In genomic region chr12:32756476-32757158, GRCh38 we compare ENCODE assay signal across 9 cellular contexts. TPM values are rescaled to one million over a fixed set of nuclear protein-coding genes. Genes with fewer than 3 reads are reported as not detected.
DNase-seq lines count a peak whose midpoint lies in the region; ATAC-seq, FAIRE-seq and TF ChIP-seq lines count a peak whose summit lies in the region.
"Had no signal": no experiment of that assay in that cellular context is flagged by ENCODE, and none has a peak within 500 bp of the region (broad histone marks: within the 10 kb centered on the region; RNA-seq: fewer than 3 reads in every experiment).

No MANE protein-coding gene starts in this region.

- TF ChIP-seq CTCF in A549 (IDR thresholded peaks at IDR 0.05), result peak; percentile 10; the same call in 1 of the 3 replicates

- POLR2A ChIA-PET in A549 (lab: Yijun Ruan, JAX), result interaction anchor here (2.4 to 2.6 kb wide), 2 partner anchors 300 to 1265 kb away, joined by 12 to 38 read pairs; partner anchors contain the start of gene ALG10

- no peak; a peak in 2 of 6 replicates for ATAC-seq in A549

- TF ChIP-seq RAD21 in A549 (conservative IDR thresholded peaks at IDR 0.05 in 1 of 2, IDR thresholded peaks at IDR 0.05 in 1 of 2), result peak in 1 of 2 experiments; percentile 5; a peak in 1 of 5 replicates

- no peaks in the 10 kb centered on the region for H3K27me3 ChIP-seq in HUES48 (ENCODE audit: control insufficient read depth, insufficient read depth, low read length)
- H3K27me3 ChIP-seq in adipocyte (replicated peaks; ENCODE audit: control insufficient read depth, insufficient read depth, low read length), result no peaks in the 10 kb centered on the region
- no peaks in the 10 kb centered on the region for H3K27me3 ChIP-seq in mononuclear cell (ENCODE audit: insufficient read depth, low read length)
- H3K27me3 ChIP-seq: foreskin keratinocyte had no signal

- TF ChIP-seq POLR2A in A549 (IDR thresholded peaks at IDR 0.05; ENCODE audit: low read length), result no peak

- no peak overlapping the region for H3K9ac ChIP-seq in HUES48 (ENCODE audit: low read depth, low read length)
- peak overlapping the region; percentile 98 for H3K9ac ChIP-seq in adipocyte (ENCODE audit: low read length)

- H3K9me3 ChIP-seq in A549 (no peaks in the 10 kb centered on the region), HUES48 (ENCODE audit: control insufficient read depth, insufficient read depth, low read length) (no peaks in the 10 kb centered on the region), adipocyte (ENCODE audit: control insufficient read depth, low read length) (no peaks in the 10 kb centered on the region), mononuclear cell (ENCODE audit: low read depth, low read length) (no peaks in the 10 kb centered on the region)

- no peak for TF ChIP-seq EP300 in A549 (IDR thresholded peaks at IDR 0.05)

- H3K4me3 ChIP-seq in A549, result peak overlapping the region; percentile 70; the same call in 1 of the 3 replicates
- H3K4me3 ChIP-seq in HUES48 (ENCODE audit: low read depth, low read length), result peak overlapping the region; percentile 86; the same call in 1 of the 2 replicates
- peak overlapping the region; percentile 98 for H3K4me3 ChIP-seq in adipocyte (ENCODE audit: low read length)
- H3K4me3 ChIP-seq in mononuclear cell (ENCODE audit: low read length), result peak overlapping the region; percentile 93

- FAIRE-seq in A549 (lab: Jason Lieb, UNC), result no peak
- FAIRE-seq in frontal cortex (lab: Jason Lieb, UNC), result no peak

- CTCF ChIA-PET in A549 (lab: Yijun Ruan, JAX), result interaction anchor here (0.6 to 4.8 kb wide), 43 partner anchors 8 to 1273 kb away, joined by 3 to 78 read pairs (median 4); partner anchors contain the start of genes ALG10, FGD4 and PKP2

- 31% methylated on average over 9 of the region's 9 CpGs for WGBS in A549 (ENCODE audit: missing lambda C conversion rate)

- H3K27ac ChIP-seq in A549, result peak overlapping the region in 1 of 2 experiments; percentile 96; a peak in 2 of 6 replicates
- no peak overlapping the region for H3K27ac ChIP-seq in HUES48 (ENCODE audit: low read depth, low read length)

- DNase-seq in A549 (ENCODE audit: low read depth in 1 of 2, low spot score in 1 of 2) (no peak), adipocyte (ENCODE audit: low read depth) (peak; percentile 3), frontal cortex (ENCODE audit: low spot score in 2 of 2) (no peak)
- DNase-seq in stimulated activated naive CD4-positive, alpha-beta T cell treated with Interleukin-2 at 50 U/mL for 16 hours (lab: John Stamatoyannopoulos, UW), result no peak
- DNase-seq in activated CD4-positive, alpha-beta T cell treated with anti-CD3 and anti-CD28 coated beads for 4 hours, result no peak
- no peak for DNase-seq in central memory CD4-positive, alpha-beta T cell

- H3K4me1 ChIP-seq in A549 (peaks cover 13% of the 10 kb centered on the region), HUES48 (ENCODE audit: control insufficient read depth, insufficient read depth, low read length) (peaks cover 7% of the 10 kb centered on the region), adipocyte (ENCODE audit: control insufficient read depth, insufficient read depth, low read length) (peaks cover 25% of the 10 kb centered on the region), mononuclear cell (ENCODE audit: insufficient read depth, low read length) (peaks cover 22% of the 10 kb centered on the region)

- peak overlapping the region; percentile 96 for H3K4me2 ChIP-seq in A549

- H3K36me3 ChIP-seq in HUES48 (ENCODE audit: control insufficient read depth, insufficient read depth, low read length) (peaks cover 25% of the 10 kb centered on the region), adipocyte (ENCODE audit: control insufficient read depth, insufficient read depth, low read length, severe bottlenecking) (peaks cover 21% of the 10 kb centered on the region)

TF ChIP-seq in A549, 52 proteins besides CTCF, POLR2A, EP300 and RAD21:
- TF ChIP-seq NFE2L2 (conservative IDR thresholded peaks at IDR 0.05; ENCODE audit: low read length) (no peak), HOXB13 (CRISPR knock-in tag; IDR thresholded peaks at IDR 0.05; ENCODE audit: low read depth) (no peak), ESRRA (IDR thresholded peaks at IDR 0.05; ENCODE audit: borderline replicate concordance, low read length) (no peak), PHF8 (IDR thresholded peaks at IDR 0.05; ENCODE audit: borderline replicate concordance, low read depth) (no peak), CHD4 (IDR thresholded peaks at IDR 0.05; ENCODE audit: borderline replicate concordance) (no peak), FOSB (CRISPR knock-in tag; IDR thresholded peaks at IDR 0.05) (no peak), FOSL2 (IDR thresholded peaks at IDR 0.05) (no peak), FOSL2 (CRISPR knock-in tag; IDR thresholded peaks at IDR 0.05) (no peak), ATOH8 (CRISPR knock-in tag; IDR thresholded peaks at IDR 0.05; ENCODE audit: low read depth) (no peak), JUN (IDR thresholded peaks at IDR 0.05) (no peak), GATA3 (IDR thresholded peaks at IDR 0.05; ENCODE audit: borderline replicate concordance) (no peak)

RNA-seq across cellular contexts. Expression of gene YARS2, which starts 0.9 kb away (rescaled TPM):
- polyA plus RNA-seq in A549 (2011; rRNA removed) (39.2 and 43.2 TPM in 2 replicates), A549 (2017; fragmentation: RNase III; extraction: RNeasy Plus Mini Kit Qiagen cat#74134 plus additional on column Dnase treatment) (23.0 to 23.6 TPM (median 23.3 TPM) in 3 replicates)
- 23.8 and 31.4 TPM in 2 replicates for polyA plus RNA-seq in A549 (2012; cell fraction: cytosol; rRNA removed)
- polyA plus RNA-seq in A549 (2012; cell fraction: nucleus; rRNA removed), result 26.4 and 40.7 TPM in 2 replicates
- polyA minus RNA-seq in A549 (2011; rRNA and poly(A)+ RNA removed), result 17.4 and 21.2 TPM in 2 replicates
- total RNA-seq in mononuclear cell (16.3 TPM), frontal cortex (24.1 TPM)
